In the genomic region with DNA sequence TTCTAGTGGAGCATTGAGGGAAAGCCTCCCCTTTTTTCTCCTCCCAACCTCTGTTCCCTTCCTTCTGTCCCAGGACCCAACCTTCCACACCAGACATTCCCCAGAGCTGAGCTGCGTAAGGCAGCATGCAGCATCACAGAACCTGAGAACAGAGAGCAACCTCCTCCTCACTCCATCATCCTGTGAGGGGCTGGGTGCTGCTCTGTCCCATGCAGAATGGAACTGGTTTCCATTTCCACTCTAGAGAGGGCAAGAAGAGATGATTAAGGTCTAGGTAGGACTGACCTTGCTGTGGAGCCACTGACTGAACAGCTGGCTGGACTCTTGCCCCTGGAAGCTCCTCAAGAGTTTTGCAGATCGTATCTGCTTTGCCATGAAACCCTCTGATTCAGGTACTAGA, we compare ENCODE assay signal across 17 cellular contexts. TPM values are rescaled to one million over a fixed set of nuclear protein-coding genes. Genes with fewer than 3 reads are reported as not detected.
A peak's percentile ranks its signal among the peaks of the same experiment; 100 is the strongest.
DNase-seq lines count a peak whose midpoint lies in the region; ATAC-seq lines count a peak whose summit lies in the region.
"Had no signal": no experiment of that assay in that cellular context is flagged by ENCODE, and none has a peak within 500 bp of the region (broad histone marks: within the 10 kb centered on the region; RNA-seq: fewer than 3 reads in every experiment).

No MANE protein-coding gene starts in this region.

- H3K4me1 Mint-ChIP-seq in dendritic cell treated with granulocyte-macrophage colony-stimulating factor and Interleukin-4, amounts not matched to agents 40 ng/mL and 50 ng/mL, for 4 days (ENCODE audit: low read depth), result no peaks in the 10 kb centered on the region
- H3K4me1 Mint-ChIP-seq: mesothelial cell of epicardium had no signal

- intact Hi-C loops in dendritic cell treated with granulocyte-macrophage colony-stimulating factor and Interleukin-4, amounts not matched to agents 40 ng/mL and 50 ng/mL, for 4 days (cut with micrococcal nuclease), result no loop called here
- intact Hi-C loops in Right ventricle myocardium superior (cut with DNase I), result no loop called here

- no peak overlapping the region for H3K4me3 Mint-ChIP-seq in dendritic cell treated with granulocyte-macrophage colony-stimulating factor and Interleukin-4, amounts not matched to agents 40 ng/mL and 50 ng/mL, for 4 days
- H3K4me3 Mint-ChIP-seq: CD14-positive monocyte, mesothelial cell of epicardium had no signal

- DNase-seq in stimulated activated CD4-positive, alpha-beta T cell treated with anti-CD3 and anti-CD28 coated beads, Interleukin-15, amount 100 ng/mL, for 24 hours, result peak; percentile 53
- no peak for DNase-seq in stimulated activated CD4-positive, alpha-beta T cell treated with anti-CD3 and anti-CD28 coated beads, Interleukin-12 subunit alpha, Interleukin-12 subunit beta, amount 100 ng/mL, for 4 hours
- peak; percentile 68 to 71 for DNase-seq in activated T-cell treated with anti-CD3 and anti-CD28 coated beads, Interleukin-2, amount 50 U/mL, for 48 hours
- no peak for DNase-seq in stimulated activated naive CD4-positive, alpha-beta T cell (lab: John Stamatoyannopoulos, UW)
- DNase-seq in HuH-7.5 (ENCODE audit: low spot score) (no peak), Right ventricle myocardium superior (no peak)
- DNase-seq: activated CD4-positive, alpha-beta T cell treated with anti-CD3 and anti-CD28 coated beads for 1 hour; DMS153; foreskin melanocyte; left ventricle myocardium inferior; NCI-H1436; NCI-H2171 treated with DMSO at 0.1 percent for 48 hours; NCI-H526 treated with DMSO at 0.1 percent for 48 hours; nucleus accumbens had no signal

- H3K27me3 Mint-ChIP-seq in dendritic cell treated with granulocyte-macrophage colony-stimulating factor and Interleukin-4, amounts not matched to agents 40 ng/mL and 50 ng/mL, for 4 days, result peaks cover 5% of the 10 kb centered on the region

- ATAC-seq in Right ventricle myocardium superior (ENCODE audit: poor library complexity), result no peak

- no peaks in the 10 kb centered on the region for H3K9me3 Mint-ChIP-seq in dendritic cell treated with granulocyte-macrophage colony-stimulating factor and Interleukin-4, amounts not matched to agents 40 ng/mL and 50 ng/mL, for 4 days
- H3K9me3 Mint-ChIP-seq: mesothelial cell of epicardium had no signal

- no peaks in the 10 kb centered on the region for H3K36me3 Mint-ChIP-seq in dendritic cell treated with granulocyte-macrophage colony-stimulating factor and Interleukin-4, amounts not matched to agents 40 ng/mL and 50 ng/mL, for 4 days (ENCODE audit: low read depth)
- H3K36me3 Mint-ChIP-seq: CD14-positive monocyte, mesothelial cell of epicardium had no signal

- H3K27ac Mint-ChIP-seq in dendritic cell treated with granulocyte-macrophage colony-stimulating factor and Interleukin-4, amounts not matched to agents 40 ng/mL and 50 ng/mL, for 4 days, result peak overlapping the region; percentile 4
- H3K27ac Mint-ChIP-seq: mesothelial cell of epicardium had no signal

RNA-seq across cellular contexts. Expression of gene IL7R, which starts 30.1 kb away (rescaled TPM):
- 0.67 TPM for total RNA-seq in Right ventricle myocardium superior

Comparison
In these comparisons a context has a peak if more than half of its experiments do, and no peak if none do; other contexts are left out.
1. DNase-seq: peak in stimulated activated CD4-positive, alpha-beta T cell treated with anti-CD3 and anti-CD28 coated beads, Interleukin-15, amount 100 ng/mL, for 24 hours (single experiment) and activated T-cell treated with anti-CD3 and anti-CD28 coated beads, Interleukin-2, amount 50 U/mL, for 48 hours (2 of 2); none in stimulated activated CD4-positive, alpha-beta T cell treated with anti-CD3 and anti-CD28 coated beads, Interleukin-12 subunit alpha, Interleukin-12 subunit beta, amount 100 ng/mL, for 4 hours (single experiment), stimulated activated naive CD4-positive, alpha-beta T cell (0 of 6), HuH-7.5 (single experiment) and Right ventricle myocardium superior (single experiment).